27 cellular contexts compared by ENCODE assay signal in the genomic region with DNA sequence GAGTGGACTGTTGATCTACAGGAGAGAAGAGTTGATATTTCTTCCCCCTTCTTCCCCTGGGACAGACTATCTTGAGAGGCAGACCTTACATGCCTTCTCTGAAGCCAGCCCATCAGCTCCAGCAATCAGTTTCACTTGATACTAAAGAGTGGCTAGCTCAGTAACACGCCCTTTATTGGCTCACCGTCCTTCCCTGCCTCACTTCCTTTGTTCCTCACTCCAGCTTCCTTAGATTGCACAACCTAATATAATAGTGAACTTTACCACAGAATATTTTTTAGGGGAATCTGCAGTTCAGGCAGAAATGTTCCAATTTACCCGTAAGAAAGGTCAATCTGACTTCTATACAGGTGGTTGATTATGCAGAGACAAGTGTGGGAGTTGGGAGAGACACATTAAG.
"Had no signal": no experiment of that assay in that cellular context is flagged by ENCODE, and none has a peak within 500 bp of the region (broad histone marks: within the 10 kb centered on the region; RNA-seq: fewer than 3 reads in every experiment).

No MANE protein-coding gene starts in this region.

- DNase-seq: activated CD4-positive, alpha-beta memory T cell treated with anti-CD3 and anti-CD28 coated beads for 36 hours; activated CD4-positive, alpha-beta T cell treated with anti-CD3 and anti-CD28 coated beads, Interleukin-2, amount 10 ng/mL, durations not matched to agents 24 days and 14 days; activated CD4-positive, CD25-positive, alpha-beta regulatory T cell treated with anti-CD3 and anti-CD28 coated beads, Interleukin-2, amount 50 U/mL, for 72 hours; activated CD8-positive, alpha-beta memory T cell treated with anti-CD3 and anti-CD28 coated beads, Interleukin-2, amount 50 U/mL, for 4 hours; activated gamma-delta T cell; activated naive CD4-positive, alpha-beta T cell treated with anti-CD3 and anti-CD28 coated beads, Interleukin-2, amount 10 ng/mL, durations not matched to agents 7 days and 5 days; activated naive CD8-positive, alpha-beta T cell treated with anti-CD3 and anti-CD28 coated beads, Interleukin-2, amount 10 ng/mL, durations not matched to agents 7 days and 5 days; activated T-cell treated with anti-CD3 and anti-CD28 coated beads, Interleukin-2, amount 50 U/mL, for 1 hour; amniotic stem cell; brain microvascular endothelial cell; endodermal cell; head of caudate nucleus; hypothalamus; left ventricle myocardium superior; naive thymus-derived CD4-positive, alpha-beta T cell; pancreas; stimulated activated CD4-positive, alpha-beta T cell treated with anti-CD3 and anti-CD28 coated beads, Interleukin-15, amount 100 ng/mL, for 24 hours; stimulated activated CD4-positive, alpha-beta T cell treated with anti-CD3 and anti-CD28 coated beads, Interleukin-2, amount 100 ng/mL, for 24 hours; stimulated activated naive B cell treated with anti-CD40 and anti-IgM and Interleukin-4, amounts not matched to agents 10 μg/mL and 1 μg/mL and 100 μg/mL, for 72 hours; stomach; T-helper 9 cell; tibial artery; upper lobe of right lung had no signal

- H3K4me3 ChIP-seq: pancreas, prostate gland, right atrium auricular region, stomach, tibial artery, upper lobe of right lung had no signal

- H3K27ac ChIP-seq: brain microvascular endothelial cell, pancreas, prostate gland, right atrium auricular region, stomach, tibial artery, upper lobe of right lung had no signal

- FAIRE-seq: astrocyte, islet of Langerhans, pancreas had no signal

- H3K9me3 ChIP-seq: pancreas, prostate gland, upper lobe of right lung had no signal

- H3K4me1 ChIP-seq: pancreas, prostate gland, right atrium auricular region, stomach, tibial artery, upper lobe of right lung had no signal

- H3K36me3 ChIP-seq: brain microvascular endothelial cell, pancreas, prostate gland, right atrium auricular region, stomach, tibial artery, upper lobe of right lung had no signal

- H3K27me3 ChIP-seq: brain microvascular endothelial cell, right atrium auricular region, tibial artery, upper lobe of right lung had no signal
